8 cellular contexts compared by ENCODE assay signal in the genomic region with DNA sequence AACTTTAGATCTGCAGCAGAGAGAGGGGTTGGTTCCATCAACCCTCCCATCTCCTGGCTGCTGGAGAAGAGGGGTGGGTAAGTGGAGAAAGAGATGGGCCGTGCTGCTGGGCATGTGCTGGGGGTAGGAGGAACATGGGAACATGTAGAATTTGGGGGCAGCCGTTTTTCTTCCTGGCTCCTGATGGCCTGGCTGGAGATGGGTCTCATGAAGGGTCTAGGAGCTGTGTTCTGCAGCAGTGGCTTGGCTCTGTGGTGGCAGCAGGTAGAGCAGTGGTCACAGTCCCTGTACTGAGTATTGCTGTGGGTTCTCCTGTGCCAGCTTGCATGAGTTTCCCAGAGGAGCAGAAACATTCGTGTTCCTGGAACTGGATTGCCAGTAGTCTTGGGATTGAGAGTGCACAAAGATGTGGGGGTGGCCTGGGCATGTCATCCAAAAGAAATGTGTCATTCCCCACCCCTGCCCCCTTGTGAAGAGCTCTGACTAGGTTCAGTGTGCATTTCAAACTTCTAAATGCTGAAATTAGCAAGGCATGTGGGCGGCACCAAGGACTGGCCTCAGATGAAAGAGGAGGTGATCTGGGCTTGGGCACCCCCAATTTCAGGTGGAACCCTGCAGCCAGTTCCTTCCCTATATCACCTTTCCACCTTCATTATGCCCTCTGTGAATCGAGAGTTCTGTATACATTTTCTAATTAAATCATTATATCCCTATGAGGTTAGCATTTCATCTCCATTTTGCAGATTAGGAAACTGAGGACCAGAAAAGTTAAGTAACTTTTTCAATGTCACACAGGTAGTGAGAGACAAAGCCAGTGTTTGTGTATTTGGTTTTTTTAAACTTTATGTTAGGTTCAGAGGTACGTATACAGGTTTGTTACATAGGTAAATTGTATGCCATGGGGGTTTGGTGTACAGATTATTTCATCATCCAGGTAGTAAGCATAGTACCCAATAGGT. TPM values are rescaled to one million over a fixed set of nuclear protein-coding genes. Genes with fewer than 3 reads are reported as not detected.
DNase-seq lines count a peak whose midpoint lies in the region; ATAC-seq and TF ChIP-seq lines count a peak whose summit lies in the region.

No MANE protein-coding gene starts in this region.

- H3K36me3 ChIP-seq in heart right ventricle, result peaks cover 0 to 17% (median 0%) of the 10 kb centered on the region in 9 donors

- no peaks in the 10 kb centered on the region for H3K36me3 Mint-ChIP-seq in naive thymus-derived CD8-positive, alpha-beta T cell

- ATAC-seq in heart right ventricle (no peak), left cardiac atrium (no peak), GM21526 (IDR thresholded peaks at IDR 0.05; ENCODE audit: low FRiP score, unreplicated experiment) (no peak), HG03457 (IDR thresholded peaks at IDR 0.05; ENCODE audit: unreplicated experiment) (no peak), HG02610 (IDR thresholded peaks at IDR 0.05; ENCODE audit: unreplicated experiment) (no peak)
- ATAC-seq in naive thymus-derived CD8-positive, alpha-beta T cell, result no peak

- TF ChIP-seq CTCF in heart right ventricle (IDR thresholded peaks at IDR 0.05), result no peak

- POLR2A ChIA-PET in naive thymus-derived CD8-positive, alpha-beta T cell (lab: Charles Lee), result no interaction called here

- H3K27ac Mint-ChIP-seq in naive thymus-derived CD8-positive, alpha-beta T cell, result no peak overlapping the region

- H3K27me3 ChIP-seq in heart right ventricle, result peaks cover 0 to 28% (median 0%) of the 10 kb centered on the region in 7 donors

- intact Hi-C loops in heart right ventricle (cut with DNase I), result loop anchor here in 6 of 10 donors (5.0 to 10.0 kb wide), 6 partner anchors 41 to 368 kb away; partner anchors contain the start of genes ANAPC16 (in 1 of the 6) and ASCC1 (in 1 of the 6)
- intact Hi-C loops in left cardiac atrium (cut with DNase I), result no loop called here

- no peak for DNase-seq in heart right ventricle
- no peak for DNase-seq in left cardiac atrium
- DNase-seq in dedifferentiated amniotic fluid mesenchymal stem cell (ENCODE audit: extremely low spot score), result peak; percentile 55
- no peak for DNase-seq in naive thymus-derived CD8-positive, alpha-beta T cell
- no peak for DNase-seq in germinal center (ENCODE audit: low spot score)

- peaks cover 4 to 12% (median 9%) of the 10 kb centered on the region in 4 donors for H3K4me1 Mint-ChIP-seq in naive thymus-derived CD8-positive, alpha-beta T cell

- peaks cover 11 to 81% (median 67%) of the 10 kb centered on the region in 9 donors for H3K4me1 ChIP-seq in heart right ventricle

- no peaks in the 10 kb centered on the region for H3K9me3 ChIP-seq in heart right ventricle

- H3K4me3 Mint-ChIP-seq in naive thymus-derived CD8-positive, alpha-beta T cell, result peak overlapping the region in 8 of 10 donors; percentile 28 to 80 (median 56)

- peak overlapping the region; percentile 92 to 100 (median 98) for H3K27ac ChIP-seq in heart right ventricle

- peaks cover 0 to 4% (median 0%) of the 10 kb centered on the region in 9 donors for H3K9me3 Mint-ChIP-seq in naive thymus-derived CD8-positive, alpha-beta T cell

- 67 to 78% methylated on average over 6 of the region's 6 CpGs for WGBS in heart right ventricle, 2 donors

- H3K4me3 ChIP-seq in heart right ventricle, result peak overlapping the region; percentile 67 to 95 (median 84)

- peaks cover 20 to 55% (median 46%) of the 10 kb centered on the region in 5 donors for H3K27me3 Mint-ChIP-seq in naive thymus-derived CD8-positive, alpha-beta T cell

RNA-seq across cellular contexts. Expression of gene CHST3, which starts 2.1 kb away (rescaled TPM):
- total RNA-seq in heart right ventricle (10 to 100 TPM; 14.5 to 28.7 (median 21.3) TPM), left cardiac atrium (10 to 100 TPM; 17.7 to 40.0 TPM)
- 10 to 100 TPM in 1 of 2 donors, 1 to 10 TPM in 1; 6.3 to 12.0 TPM for polyA plus RNA-seq in heart right ventricle
- total RNA-seq in naive thymus-derived CD8-positive, alpha-beta T cell, result not detected
- polyA plus RNA-seq in naive thymus-derived CD8-positive, alpha-beta T cell, result not detected

Comparison
In these comparisons a context has a peak if more than half of its experiments do, and no peak if none do; other contexts are left out.
1. intact Hi-C loops: an anchor here in heart right ventricle (5.0 to 10.0 kb wide); none called in left cardiac atrium.
2. RNA of gene CHST3, which starts 2.1 kb away (total RNA-seq): 17.7 to 40.0 TPM in left cardiac atrium and 14.5 to 28.7 TPM in heart right ventricle; not detected in naive thymus-derived CD8-positive, alpha-beta T cell; every median in the first group is over 10 times any median in the second.